ENCODE assay signal across 19 cellular contexts in genomic region chr4:84237008-84237407, GRCh38.
DNase-seq lines count a peak whose midpoint lies in the region; TF ChIP-seq lines count a peak whose summit lies in the region.
"Had no signal": no experiment of that assay in that cellular context is flagged by ENCODE, and none has a peak within 500 bp of the region (broad histone marks: within the 10 kb centered on the region; RNA-seq: fewer than 3 reads in every experiment).

No MANE protein-coding gene starts in this region.

- no peak for TF ChIP-seq CTCF in MCF 10A (IDR thresholded peaks at IDR 0.05; ENCODE audit: unreplicated experiment)
- no peak for TF ChIP-seq CTCF in breast epithelium (IDR thresholded peaks at IDR 0.05)
- TF ChIP-seq CTCF in mammary epithelial cell (conservative IDR thresholded peaks at IDR 0.05 in 1 of 2, IDR thresholded peaks at IDR 0.05 in 1 of 2; ENCODE audit: extremely low read depth in 1 of 2, insufficient read depth in 1 of 2, low read depth in 1 of 2, low read length in 2 of 2): no peak
- no peak for TF ChIP-seq CTCF in coronary artery (IDR thresholded peaks at IDR 0.05)
- no peak for TF ChIP-seq CTCF in ovary (IDR thresholded peaks at IDR 0.05)

- WGBS in mammary epithelial cell (ENCODE audit: low coverage, missing lambda C conversion rate): 43% methylated on average over 4 of the region's 4 CpGs
- 80 to 89% (median 83%) methylated on average over 4 of the region's 4 CpGs for WGBS in ovary, 3 donors

- H3K36me3 Mint-ChIP-seq in MCF 10A (ENCODE audit: insufficient read depth, unreplicated experiment): peaks cover 2% of the 10 kb centered on the region
- H3K36me3 Mint-ChIP-seq: CD14-positive monocyte had no signal

- POLR2A ChIA-PET in MCF 10A (lab: Yijun Ruan, JAX): interaction anchor here (1.4 kb wide), 1 partner anchor 22 kb away, joined by 3 read pairs; no protein-coding TSS in a partner anchor

- BruUV-seq in MCF 10A (replicated peaks; lab: Mats Ljungman, UMichigan): no TSS peak
- BruUV-seq in mammary epithelial cell (replicated peaks; lab: Mats Ljungman, UMichigan): no TSS peak

- TF ChIP-seq EP300 in ovary (IDR thresholded peaks at IDR 0.05): no peak

- H3K4me3 ChIP-seq in breast epithelium: no peak overlapping the region
- H3K4me3 ChIP-seq in mammary epithelial cell (replicated peaks in 1 of 3; ENCODE audit: insufficient read depth in 1 of 3, low read depth in 2 of 3, low read length in 3 of 3): no peak overlapping the region
- no peak overlapping the region for H3K4me3 ChIP-seq in coronary artery
- no peak overlapping the region for H3K4me3 ChIP-seq in ovary
- H3K4me3 ChIP-seq: Peyer's patch had no signal

- H3K4me3 Mint-ChIP-seq in MCF 10A (ENCODE audit: unreplicated experiment): no peak overlapping the region
- H3K4me3 Mint-ChIP-seq: CD14-positive monocyte had no signal

- H3K27me3 Mint-ChIP-seq in MCF 10A (ENCODE audit: insufficient read depth, unreplicated experiment): no peaks in the 10 kb centered on the region

- H3K27me3 ChIP-seq in breast epithelium (no peaks in the 10 kb centered on the region), mammary epithelial cell (ENCODE audit: insufficient read depth, low read length) (no peaks in the 10 kb centered on the region), ovary (no peaks in the 10 kb centered on the region)
- H3K27me3 ChIP-seq: Peyer's patch had no signal

- DNase-seq in MCF 10A (ENCODE audit: unreplicated experiment): peak; percentile 10
- DNase-seq in breast epithelium (ENCODE audit: low spot score in 2 of 2): no peak
- peak; percentile 23 for DNase-seq in MV-4-11 (lab: John Stamatoyannopoulos, UW)
- DNase-seq in mammary epithelial cell: peak; percentile 7
- DNase-seq in effector CD8-positive, alpha-beta T cell (lab: John Stamatoyannopoulos, UW): no peak
- DNase-seq in coronary artery (ENCODE audit: low spot score): no peak
- DNase-seq in D341Med (ENCODE audit: low spot score): no peak
- DNase-seq in ovary: no peak
- DNase-seq: 8988T, COR-L47, DMS79, H7, Kasumi-1, NCI-H1092, NCI-H1694, NCI-H446, Peyer's patch, SHP77 treated with DMSO at 0.1 percent for 48 hours had no signal

- H3K27ac Mint-ChIP-seq in MCF 10A (ENCODE audit: low read depth, unreplicated experiment): no peak overlapping the region
- H3K27ac Mint-ChIP-seq: CD14-positive monocyte had no signal

- no peak overlapping the region for H3K9ac ChIP-seq in mammary epithelial cell (ENCODE audit: insufficient read depth, low read length)

- CTCF ChIA-PET in MCF 10A (lab: Yijun Ruan, JAX): interaction anchor here (1.3 kb wide), 1 partner anchor 267 kb away, joined by 5 read pairs; no protein-coding TSS in a partner anchor
- CTCF ChIA-PET in mammary epithelial cell (lab: Charles Lee; ENCODE audit: low non-redundant PET): no interaction called here

- dilution Hi-C loops in mammary epithelial cell (cut with HindIII; ENCODE audit: low sequenced_read_pairs): no loop called here

- no peak overlapping the region for H2AFZ ChIP-seq in mammary epithelial cell (ENCODE audit: low read depth, low read length)

- H3K4me1 Mint-ChIP-seq in MCF 10A (ENCODE audit: insufficient read depth, unreplicated experiment): peaks cover 20% of the 10 kb centered on the region
- H3K4me1 Mint-ChIP-seq: CD14-positive monocyte had no signal

- no peaks in the 10 kb centered on the region for H3K9me3 ChIP-seq in breast epithelium
- H3K9me3 ChIP-seq in mammary epithelial cell (replicated peaks; ENCODE audit: insufficient read depth, low read length): no peaks in the 10 kb centered on the region
- H3K9me3 ChIP-seq in ovary: no peaks in the 10 kb centered on the region
- H3K9me3 ChIP-seq: Peyer's patch had no signal

- H3K27ac ChIP-seq in breast epithelium (no peak overlapping the region), mammary epithelial cell (ENCODE audit: insufficient read depth, low read depth, low read length) (no peak overlapping the region), coronary artery (no peak overlapping the region), ovary (no peak overlapping the region)
- H3K27ac ChIP-seq: Peyer's patch had no signal

- H3K4me2 ChIP-seq in mammary epithelial cell (ENCODE audit: insufficient read depth, low read depth, low read length): no peak overlapping the region

- intact Hi-C loops in MCF 10A (cut with micrococcal nuclease) (no loop called here), breast epithelium (cut with DNase I; ENCODE audit: low total_unique reads) (no loop called here), mammary epithelial cell (cut with micrococcal nuclease) (no loop called here), ovary (cut with DNase I) (no loop called here)

- H4K20me1 ChIP-seq in mammary epithelial cell (ENCODE audit: insufficient read depth, low read length): no peaks in the 10 kb centered on the region

- H3K9me3 Mint-ChIP-seq in MCF 10A (ENCODE audit: unreplicated experiment): no peaks in the 10 kb centered on the region

- no peaks in the 10 kb centered on the region for H3K36me3 ChIP-seq in breast epithelium
- no peaks in the 10 kb centered on the region for H3K36me3 ChIP-seq in mammary epithelial cell (ENCODE audit: insufficient read depth, low read length)
- no peaks in the 10 kb centered on the region for H3K36me3 ChIP-seq in ovary
- H3K36me3 ChIP-seq: Peyer's patch had no signal

- H3K4me1 ChIP-seq in breast epithelium (no peaks in the 10 kb centered on the region), mammary epithelial cell (ENCODE audit: insufficient read depth, low read length) (no peaks in the 10 kb centered on the region), ovary (ENCODE audit: insufficient read depth) (no peaks in the 10 kb centered on the region)
- H3K4me1 ChIP-seq: Peyer's patch had no signal

- H3K79me2 ChIP-seq in mammary epithelial cell (ENCODE audit: insufficient read depth, low read length): no peaks in the 10 kb centered on the region

- TF ChIP-seq POLR2A in breast epithelium (IDR thresholded peaks at IDR 0.05): no peak
- TF ChIP-seq POLR2A in ovary (IDR thresholded peaks at IDR 0.05): no peak

- in situ Hi-C loops in mammary epithelial cell (cut with MboI; ENCODE audit: low sequenced_read_pairs in 2 of 2): no loop called here

Comparison
In these comparisons a context has a peak if more than half of its experiments do, and no peak if none do; other contexts are left out.
1. DNase-seq: peak in MCF 10A (single experiment), MV-4-11 (single experiment) and mammary epithelial cell (single experiment); none in breast epithelium (0 of 2), effector CD8-positive, alpha-beta T cell (single experiment), coronary artery (single experiment), D341Med (single experiment) and ovary (0 of 5).